ENCODE assay signal across 19 cellular contexts in genomic region chr10:35058686-35059085, GRCh38. TPM values are rescaled to one million over a fixed set of nuclear protein-coding genes. Genes with fewer than 3 reads are reported as not detected.
DNase-seq lines count a peak whose midpoint lies in the region; ATAC-seq and TF ChIP-seq lines count a peak whose summit lies in the region.
"Had no signal": no experiment of that assay in that cellular context is flagged by ENCODE, and none has a peak within 500 bp of the region (broad histone marks: within the 10 kb centered on the region; RNA-seq: fewer than 3 reads in every experiment).

No MANE protein-coding gene starts in this region.

- H3K79me2 ChIP-seq in GM23248 (ENCODE audit: insufficient read depth) (peaks cover 60% of the 10 kb centered on the region), SK-N-SH (ENCODE audit: insufficient read depth) (peaks cover 34% of the 10 kb centered on the region; the same call in 1 of the 2 replicates)

- peak overlapping the region in 1 of 2 experiments; percentile 40 for H3K23ac ChIP-seq in mesenchymal stem cell (ENCODE audit: low read length in 2 of 2)

- no peak overlapping the region for H4K8ac ChIP-seq in mesenchymal stem cell (ENCODE audit: low read length)

- POLR2A ChIA-PET in A673 (lab: Charles Lee; ENCODE audit: low non-redundant PET), result no interaction called here
- POLR2A ChIA-PET in SK-N-SH (lab: Yijun Ruan, JAX), result no interaction called here

- peak overlapping the region; percentile 11 for H3K27ac ChIP-seq in A673 (ENCODE audit: low read depth, low read length, poor library complexity, severe bottlenecking)
- peak overlapping the region; percentile 63 for H3K27ac ChIP-seq in GM23248
- H3K27ac ChIP-seq in SK-N-SH (ENCODE audit: low read depth in 2 of 2, low read length in 1 of 2), result peak overlapping the region; percentile 68 to 93; a peak in 3 of 4 replicates
- H3K27ac ChIP-seq in mesenchymal stem cell (ENCODE audit: low read length, poor library complexity, severe bottlenecking), result peak overlapping the region; percentile 89
- H3K27ac ChIP-seq: right atrium auricular region, stomach had no signal

- peak overlapping the region; percentile 82 for H3K4me2 ChIP-seq in GM23248 (ENCODE audit: unreplicated experiment)
- peak overlapping the region; percentile 60 for H3K4me2 ChIP-seq in SK-N-SH
- H3K4me2 ChIP-seq in mesenchymal stem cell (ENCODE audit: low read length, poor library complexity, severe bottlenecking), result no peak overlapping the region

- H2BK12ac ChIP-seq in mesenchymal stem cell (ENCODE audit: low read length in 2 of 2), result peak overlapping the region in 1 of 2 experiments; percentile 89

- H3K9me2 ChIP-seq in GM23248 (ENCODE audit: insufficient read depth) (no peaks in the 10 kb centered on the region), SK-N-SH (no peaks in the 10 kb centered on the region)

- no peak for ATAC-seq in GM21717 (IDR thresholded peaks at IDR 0.05; ENCODE audit: unreplicated experiment)

- peak overlapping the region; percentile 35 to 85 for H3K4ac ChIP-seq in mesenchymal stem cell (ENCODE audit: low read depth in 1 of 2, low read length in 2 of 2)

- H3K18ac ChIP-seq in mesenchymal stem cell (ENCODE audit: low read depth in 1 of 2, low read length in 2 of 2), result peak overlapping the region; percentile 43 to 66

- in situ Hi-C loops in GM23248 (cut with MboI), result no loop called here

- H3K9ac ChIP-seq in GM23248 (no peak overlapping the region), SK-N-SH (peak overlapping the region; percentile 39; the same call in 1 of the 2 replicates), mesenchymal stem cell (ENCODE audit: low read length) (no peak overlapping the region)

- H2BK15ac ChIP-seq in mesenchymal stem cell (ENCODE audit: low read depth, poor library complexity, severe bottlenecking), result no peak overlapping the region

- H4K91ac ChIP-seq in mesenchymal stem cell (ENCODE audit: low read length), result peak overlapping the region; percentile 71

- no TSS peak for BruUV-seq in A673 (replicated peaks; lab: Mats Ljungman, UMichigan)

- H4K20me1 ChIP-seq in GM23248 (ENCODE audit: insufficient read depth), result no peaks in the 10 kb centered on the region
- no peaks in the 10 kb centered on the region for H4K20me1 ChIP-seq in SK-N-SH (ENCODE audit: insufficient read depth)

- no peak for TF ChIP-seq RAD21 in SK-N-SH (IDR thresholded peaks at IDR 0.05; ENCODE audit: low read length)

- no peak for TF ChIP-seq EP300 in SK-N-SH (IDR thresholded peaks at IDR 0.05; ENCODE audit: borderline replicate concordance in 1 of 2, low read depth in 1 of 2, low read length in 1 of 2)

- DNase-seq in A673 (ENCODE audit: low spot score) (no peak), GM23248 (peak; percentile 6), SK-N-SH (no peak), mesenchymal stem cell (peak; percentile 38), T-helper 2 cell (no peak), NCI-H2227 (lab: John Stamatoyannopoulos, UW; ENCODE audit: unreplicated experiment) (no peak)
- DNase-seq in effector CD4-positive, alpha-beta T cell, result no peak
- DNase-seq: activated CD8-positive, alpha-beta memory T cell treated with anti-CD3 and anti-CD28 coated beads, Interleukin-2, amount 50 U/mL, for 4 hours; aorta; H7; hypothalamus; midbrain; NCI-H1105 treated with DMSO at 0.1 percent for 48 hours; NCI-H2171; OCI-M1; stomach; T-helper 9 cell had no signal

- peak overlapping the region; percentile 94 for H2AK5ac ChIP-seq in mesenchymal stem cell (ENCODE audit: low read length, severe bottlenecking)

- no peak overlapping the region for H2BK5ac ChIP-seq in mesenchymal stem cell (ENCODE audit: low read depth, low read length, poor library complexity, severe bottlenecking)

- 94 to 96% methylated on average over 1 of the region's 1 CpG for WGBS in GM23248 (ENCODE audit: low coverage in 1 of 2, low lambda C conversion rate in 2 of 2, missing lambda C conversion rate in 2 of 2), 2 experiments
- WGBS in SK-N-SH (ENCODE audit: low lambda C conversion rate), result 92% methylated on average over 1 of the region's 1 CpG
- 56% methylated on average over 1 of the region's 1 CpG for WGBS in mesenchymal stem cell

- intact Hi-C loops in A673 (cut with micrococcal nuclease; ENCODE audit: unreplicated experiment), result no loop called here

- H3K4me1 ChIP-seq in A673 (ENCODE audit: insufficient read depth, low read length, poor library complexity, severe bottlenecking) (peaks cover 14% of the 10 kb centered on the region), GM23248 (ENCODE audit: insufficient read depth) (peaks cover 39% of the 10 kb centered on the region), SK-N-SH (ENCODE audit: control insufficient read depth in 1 of 2, insufficient read depth in 2 of 2, low read depth in 1 of 2, low read length in 1 of 2) (peaks cover 0 to 39% of the 10 kb centered on the region in 2 experiments), mesenchymal stem cell (ENCODE audit: control insufficient read depth, insufficient read depth, low read depth, low read length) (peaks cover 9% of the 10 kb centered on the region)
- H3K4me1 ChIP-seq: right atrium auricular region had no signal

- CTCF ChIA-PET in A673 (lab: Charles Lee), result no interaction called here
- CTCF ChIA-PET in SK-N-SH (lab: Yijun Ruan, JAX), result interaction anchor here (0.6 to 1.0 kb wide), 2 partner anchors 29 to 41 kb away, joined by 3 read pairs; no protein-coding TSS in a partner anchor

- H3K36me3 ChIP-seq in A673 (ENCODE audit: insufficient read depth, low read length, poor library complexity, severe bottlenecking), result peaks cover 14% of the 10 kb centered on the region
- H3K36me3 ChIP-seq in GM23248 (ENCODE audit: low read depth), result peaks cover 16% of the 10 kb centered on the region
- peaks cover 22 to 54% of the 10 kb centered on the region in 2 experiments for H3K36me3 ChIP-seq in SK-N-SH (replicated peaks in 1 of 2; ENCODE audit: control insufficient read depth in 1 of 2, insufficient read depth in 2 of 2, low read length in 1 of 2)
- peaks cover 6 to 74% of the 10 kb centered on the region in 2 experiments for H3K36me3 ChIP-seq in mesenchymal stem cell (ENCODE audit: control insufficient read depth in 1 of 2, insufficient read depth in 2 of 2, low read depth in 1 of 2, low read length in 2 of 2)

- no peaks in the 10 kb centered on the region for H3K27me3 ChIP-seq in A673 (replicated peaks; ENCODE audit: insufficient read depth, low read depth, low read length, poor library complexity)
- no peaks in the 10 kb centered on the region for H3K27me3 ChIP-seq in GM23248 (replicated peaks; ENCODE audit: insufficient read depth)
- no peaks in the 10 kb centered on the region for H3K27me3 ChIP-seq in SK-N-SH (ENCODE audit: insufficient read depth)
- H3K27me3 ChIP-seq in mesenchymal stem cell (ENCODE audit: control insufficient read depth in 1 of 2, insufficient read depth in 1 of 2, low read length in 2 of 2), result no peaks in the 10 kb centered on the region
- H3K27me3 ChIP-seq: right atrium auricular region, stomach had no signal

- H2BK120ac ChIP-seq in mesenchymal stem cell (ENCODE audit: low read depth, low read length), result no peak overlapping the region

- peaks cover 40% of the 10 kb centered on the region for H3F3A ChIP-seq in GM23248 (ENCODE audit: insufficient read depth)
- peaks cover 25% of the 10 kb centered on the region for H3F3A ChIP-seq in SK-N-SH (replicated peaks; ENCODE audit: insufficient read depth)

- H3K4me3 ChIP-seq in A673 (ENCODE audit: low read depth, low read length, poor library complexity, severe bottlenecking), result no peak overlapping the region
- H3K4me3 ChIP-seq in GM23248, result 0 out of 2 replicates have a peak overlapping the region, but pooled peaks have one; percentile 21
- no peak overlapping the region for H3K4me3 ChIP-seq in SK-N-SH (ENCODE audit: low read depth in 2 of 2, low read length in 1 of 2)
- no peak overlapping the region for H3K4me3 ChIP-seq in mesenchymal stem cell (ENCODE audit: insufficient read depth in 1 of 2, low read depth in 1 of 2, low read length in 2 of 2)
- H3K4me3 ChIP-seq: right atrium auricular region, stomach had no signal

- H3K79me1 ChIP-seq in mesenchymal stem cell (replicated peaks; ENCODE audit: low read length, poor library complexity, severe bottlenecking), result peaks cover 17% of the 10 kb centered on the region

- H2AFZ ChIP-seq in GM23248, result no peak overlapping the region
- peak overlapping the region; percentile 31; the same call in 1 of the 2 replicates for H2AFZ ChIP-seq in SK-N-SH (ENCODE audit: low read depth)
- H2AFZ ChIP-seq in mesenchymal stem cell (ENCODE audit: low read depth, low read length), result no peak overlapping the region

- no peaks in the 10 kb centered on the region for H3K9me3 ChIP-seq in A673 (ENCODE audit: low read depth, low read length, poor library complexity, severe bottlenecking)
- H3K9me3 ChIP-seq in GM23248 (ENCODE audit: low read depth), result no peaks in the 10 kb centered on the region
- no peaks in the 10 kb centered on the region for H3K9me3 ChIP-seq in SK-N-SH
- H3K9me3 ChIP-seq in mesenchymal stem cell (ENCODE audit: control insufficient read depth, low read length), result no peaks in the 10 kb centered on the region
- H3K9me3 ChIP-seq: right atrium auricular region, stomach had no signal

- H3K14ac ChIP-seq in mesenchymal stem cell (ENCODE audit: low read length in 2 of 2), result peak overlapping the region in 1 of 2 experiments; percentile 48

- TF ChIP-seq CTCF in A673 (conservative IDR thresholded peaks at IDR 0.05; ENCODE audit: low read depth, low read length) (no peak), SK-N-SH (IDR thresholded peaks at IDR 0.05) (no peak)

TF ChIP-seq in SK-N-SH, 30 proteins besides CTCF, POLR2A, EP300 and RAD21:
- TF ChIP-seq POLR2AphosphoS5 (IDR thresholded peaks at IDR 0.05; ENCODE audit: low read depth, low read length), result no peak
TF ChIP-seq in SK-N-SH: peak in this region for 0.

RNA-seq across cellular contexts. Expression of gene CUL2, which starts 31.5 kb away (rescaled TPM):
- 45.2 and 47.0 TPM in 2 replicates for total RNA-seq in A673 (2021)
- 29.7 and 35.3 TPM in 2 replicates for total RNA-seq in GM23248 (2014; rRNA removed; shearing (Covaris generic))
- polyA plus RNA-seq in GM23248 (2016; fragmentation: Nextera tagmentation; extraction: Ambion mirVana), result 50.5 and 52.1 TPM in 2 replicates
- 13.1 and 15.0 TPM in 2 replicates for polyA plus RNA-seq in SK-N-SH (2012; rRNA removed)
- polyA plus RNA-seq in SK-N-SH (2012; cell fraction: cytosol; rRNA removed), result 20.3 and 22.2 TPM in 2 replicates
- 10.8 and 18.2 TPM in 2 replicates for polyA plus RNA-seq in SK-N-SH (2012; cell fraction: nucleus; rRNA removed)
- 32.3 TPM for polyA plus RNA-seq in mesenchymal stem cell (2013, experiment 1 of 2)
- 31.4 TPM for polyA plus RNA-seq in mesenchymal stem cell (2013, experiment 2 of 2)

Comparison
In these comparisons a context has a peak if more than half of its experiments do, and no peak if none do; other contexts are left out.
1. DNase-seq: peak in GM23248 (single experiment) and mesenchymal stem cell (single experiment); none in A673 (single experiment), SK-N-SH (single experiment), T-helper 2 cell (0 of 5), NCI-H2227 (single experiment) and effector CD4-positive, alpha-beta T cell (single experiment).
2. H3K27ac ChIP-seq: peak in every context shown above with its lines; median percentile 89 in mesenchymal stem cell; 80 in SK-N-SH; 63 in GM23248; 11 in A673.